Comparison of ENCODE assay signal across 2 cellular contexts in the genomic region with DNA sequence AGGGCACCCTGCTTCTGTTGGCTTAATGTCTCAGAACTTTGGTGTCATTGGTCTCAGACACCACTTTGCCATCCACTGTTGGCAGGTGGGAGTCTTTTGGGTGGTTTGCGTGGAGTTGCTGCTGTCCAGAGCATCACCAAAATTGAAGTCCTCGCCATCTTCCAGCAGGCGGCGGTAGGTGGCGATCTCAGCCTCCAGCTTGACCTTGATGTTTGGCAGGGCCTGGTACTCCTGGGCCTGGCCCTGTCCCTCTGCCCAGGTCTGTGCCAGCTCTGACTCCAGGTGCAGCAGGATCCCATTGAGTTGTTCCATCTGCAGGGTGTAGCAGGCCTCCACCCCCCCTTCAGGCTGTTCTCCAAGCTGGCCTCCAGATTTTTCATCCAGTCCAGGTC. TPM values are rescaled to one million over a fixed set of nuclear protein-coding genes. Genes with fewer than 3 reads are reported as not detected.
"Had no signal": no experiment of that assay in that cellular context is flagged by ENCODE, and none has a peak within 500 bp of the region (broad histone marks: within the 10 kb centered on the region; RNA-seq: fewer than 3 reads in every experiment).

No MANE protein-coding gene starts in this region.

RNA-seq across cellular contexts. Expression of gene CD28, which starts 57.8 kb away (rescaled TPM):
- total RNA-seq: osteoblast had no signal
- polyA plus RNA-seq: neural cell had no signal
